8 cellular contexts compared by ENCODE assay signal in the genomic region with DNA sequence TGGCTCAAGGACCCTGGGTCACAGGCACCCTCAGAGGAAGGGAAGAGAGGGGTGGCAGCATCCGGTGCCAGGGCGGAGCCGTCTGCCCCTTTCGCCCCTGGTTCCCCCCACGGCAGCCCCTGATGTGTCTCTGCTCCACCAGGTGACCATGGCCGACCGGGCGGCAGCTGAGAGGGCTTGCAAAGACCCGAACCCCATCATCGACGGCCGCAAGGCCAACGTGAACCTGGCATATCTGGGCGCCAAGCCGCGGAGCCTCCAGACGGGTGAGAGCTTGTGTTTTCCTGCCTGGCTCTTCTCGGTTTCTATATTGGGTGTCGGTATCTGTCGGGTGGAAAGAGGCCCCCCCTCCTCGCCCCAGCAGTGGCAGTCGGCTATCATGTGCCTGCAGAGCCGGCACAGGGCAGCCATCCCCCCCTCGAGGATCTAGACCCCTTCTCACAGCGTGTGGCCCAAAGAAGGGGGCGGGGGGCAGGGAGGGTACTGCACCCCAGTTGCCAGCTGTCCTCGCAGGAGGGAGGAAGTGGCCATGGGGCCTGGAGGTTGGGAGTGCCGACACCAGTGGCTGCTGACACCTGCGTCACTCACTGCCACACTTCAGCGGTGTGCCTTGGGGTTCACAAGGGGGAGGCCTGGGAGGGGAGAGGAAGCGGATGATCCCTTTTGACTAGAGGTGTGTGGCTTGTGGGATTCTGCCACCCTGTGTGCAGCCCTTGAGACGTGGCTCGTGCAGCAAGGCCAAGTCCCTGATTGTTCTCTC. TPM values are rescaled to one million over a fixed set of nuclear protein-coding genes. Genes with fewer than 3 reads are reported as not detected.
DNase-seq lines count a peak whose midpoint lies in the region; ATAC-seq and TF ChIP-seq lines count a peak whose summit lies in the region.

No MANE protein-coding gene starts in this region.

- peak overlapping the region; percentile 58 for H3K4me3 ChIP-seq in smooth muscle cell

- peaks cover 8% of the 10 kb centered on the region for H4K20me1 ChIP-seq in smooth muscle cell (ENCODE audit: low read depth)

- peak; percentile 56 for TF ChIP-seq POLR2A in GM19193 (IDR thresholded peaks at IDR 0.05; ENCODE audit: extremely low read depth, insufficient read depth, insufficient read length)

- H3K4me2 ChIP-seq in smooth muscle cell = peak overlapping the region; percentile 91

- H3K36me3 ChIP-seq in smooth muscle cell (ENCODE audit: low read depth) = no peaks in the 10 kb centered on the region

- DNase-seq in OCI-M1 (lab: John Stamatoyannopoulos, UW) (peak; percentile 13), activated gamma-delta T cell treated with Interleukin-2 at 50 U/mL for 16 hours (peak; percentile 85), left cardiac atrium (peak; percentile 69), smooth muscle cell (lab: John Stamatoyannopoulos, UW; ENCODE audit: unreplicated experiment) (no peak), hippocampal formation (lab: John Stamatoyannopoulos, UW) (no peak)

- intact Hi-C loops in left cardiac atrium (cut with DNase I) = loop anchor here in 1 of 2 donors (5.0 kb wide), 1 partner anchor 100 kb away; no protein-coding TSS in a partner anchor

- H3K9me3 ChIP-seq in smooth muscle cell (replicated peaks; ENCODE audit: low read depth) = no peaks in the 10 kb centered on the region

- WGBS in smooth muscle cell (ENCODE audit: low lambda C conversion rate) = 78% methylated on average over 33 of the region's 33 CpGs

- H3K4me1 ChIP-seq in smooth muscle cell (ENCODE audit: low read depth) = peaks cover 18% of the 10 kb centered on the region

- H3K27ac ChIP-seq in smooth muscle cell (ENCODE audit: low read depth) = no peak overlapping the region

- no peak for TF ChIP-seq CTCF in smooth muscle cell (IDR thresholded peaks at IDR 0.05; ENCODE audit: borderline replicate concordance, insufficient read depth, poor library complexity, severe bottlenecking)

- H3K27me3 ChIP-seq in smooth muscle cell (ENCODE audit: low read depth) = no peaks in the 10 kb centered on the region

- no peaks in the 10 kb centered on the region for H3F3A ChIP-seq in smooth muscle cell (ENCODE audit: low read depth)

- H3K79me2 ChIP-seq in smooth muscle cell (ENCODE audit: low read depth) = no peaks in the 10 kb centered on the region

- peak; percentile 4 to 17 for ATAC-seq in left cardiac atrium
- ATAC-seq in HG02970 (IDR thresholded peaks at IDR 0.05; ENCODE audit: low FRiP score, unreplicated experiment) = no peak
- ATAC-seq in HG03196 (IDR thresholded peaks at IDR 0.05; ENCODE audit: unreplicated experiment) = no peak

- no peak overlapping the region for H3K9ac ChIP-seq in smooth muscle cell (ENCODE audit: low read depth)

- H2AFZ ChIP-seq in smooth muscle cell (ENCODE audit: low read depth) = no peak overlapping the region

RNA-seq across cellular contexts. Expression of gene RBM38, which starts 1.5 kb away (rescaled TPM):
- 100 to 1,000 TPM in 1 of 2 donors, 10 to 100 TPM in 1; 78.6 to 101 TPM for total RNA-seq in left cardiac atrium
- total RNA-seq in smooth muscle cell = 12.7 and 15.2 TPM in 2 replicates
- polyA plus RNA-seq in smooth muscle cell = 12.0 and 15.7 TPM in 2 replicates

RNA-seq across cellular contexts. Expression of gene RAE1, which starts 41.6 kb away (rescaled TPM):
- total RNA-seq in left cardiac atrium (10 to 100 TPM; 14.3 to 14.5 TPM), smooth muscle cell (34.9 and 35.6 TPM in 2 replicates)
- 53.5 and 61.7 TPM in 2 replicates for polyA plus RNA-seq in smooth muscle cell

Comparison
In these comparisons a context has a peak if more than half of its experiments do, and no peak if none do; other contexts are left out.
1. DNase-seq: peak in OCI-M1 (single experiment), activated gamma-delta T cell treated with Interleukin-2 at 50 U/mL for 16 hours (single experiment) and left cardiac atrium (single experiment); none in smooth muscle cell (single experiment) and hippocampal formation (0 of 2).
2. ATAC-seq: peak in left cardiac atrium (2 of 2); none in HG02970 (single experiment) and HG03196 (single experiment).